9 cellular contexts compared by ENCODE assay signal in the genomic region with DNA sequence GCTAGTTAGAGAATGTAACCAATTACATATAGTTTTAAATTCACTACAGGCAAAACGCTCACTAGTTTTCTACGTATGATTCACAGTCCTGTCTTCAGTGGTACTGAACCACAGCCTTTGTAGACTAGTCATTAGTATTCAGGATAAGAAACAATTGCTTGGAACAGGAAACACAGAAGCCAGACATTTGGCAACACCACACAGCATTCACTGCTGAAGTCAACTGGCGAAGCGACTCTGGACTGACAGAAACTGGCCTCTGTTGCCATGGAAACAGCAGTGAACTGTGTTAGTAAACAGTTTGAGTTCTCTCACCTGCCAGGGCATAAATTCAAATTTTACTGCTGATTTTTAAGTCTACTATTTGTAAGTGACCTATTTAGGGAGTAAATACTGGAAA.
DNase-seq lines count a peak whose midpoint lies in the region; ATAC-seq and TF ChIP-seq lines count a peak whose summit lies in the region.
"Had no signal": no experiment of that assay in that cellular context is flagged by ENCODE, and none has a peak within 500 bp of the region (broad histone marks: within the 10 kb centered on the region; RNA-seq: fewer than 3 reads in every experiment).

No MANE protein-coding gene starts in this region.

- DNase-seq in Ammon's horn (ENCODE audit: low spot score) (peak; percentile 93), NCI-H1105 (lab: John Stamatoyannopoulos, UW) (peak; percentile 87), cardiac fibroblast (ENCODE audit: low read depth in 2 of 2) (peak; percentile 85 to 91), kidney tubule cell (ENCODE audit: low spot score) (peak; percentile 88), AML-193 (lab: John Stamatoyannopoulos, UW) (no peak)
- no peak for DNase-seq in stimulated activated CD4-positive, alpha-beta T cell treated with anti-CD3 and anti-CD28 coated beads, Interleukin-2, amount 100 ng/mL, for 24 hours
- DNase-seq: NCI-H524 treated with DMSO at 0.1 percent for 48 hours had no signal

- H3K4me3 ChIP-seq in cardiac fibroblast (replicated peaks in 1 of 2; ENCODE audit: low read depth in 2 of 2, low read length in 2 of 2) = no peak overlapping the region

- no peak for TF ChIP-seq CTCF in cardiac fibroblast (IDR thresholded peaks at IDR 0.05; ENCODE audit: low read depth, low read length)

- ATAC-seq in GM19023 (IDR thresholded peaks at IDR 0.05; ENCODE audit: unreplicated experiment) (no peak), GM19452 (IDR thresholded peaks at IDR 0.05; ENCODE audit: unreplicated experiment) (no peak)

Comparison
In these comparisons a context has a peak if more than half of its experiments do, and no peak if none do; other contexts are left out.
1. DNase-seq: peak in Ammon's horn (single experiment), NCI-H1105 (single experiment), cardiac fibroblast (2 of 2) and kidney tubule cell (single experiment); none in stimulated activated CD4-positive, alpha-beta T cell treated with anti-CD3 and anti-CD28 coated beads, Interleukin-2, amount 100 ng/mL, for 24 hours (0 of 2) and AML-193 (0 of 2).